In the genomic region with DNA sequence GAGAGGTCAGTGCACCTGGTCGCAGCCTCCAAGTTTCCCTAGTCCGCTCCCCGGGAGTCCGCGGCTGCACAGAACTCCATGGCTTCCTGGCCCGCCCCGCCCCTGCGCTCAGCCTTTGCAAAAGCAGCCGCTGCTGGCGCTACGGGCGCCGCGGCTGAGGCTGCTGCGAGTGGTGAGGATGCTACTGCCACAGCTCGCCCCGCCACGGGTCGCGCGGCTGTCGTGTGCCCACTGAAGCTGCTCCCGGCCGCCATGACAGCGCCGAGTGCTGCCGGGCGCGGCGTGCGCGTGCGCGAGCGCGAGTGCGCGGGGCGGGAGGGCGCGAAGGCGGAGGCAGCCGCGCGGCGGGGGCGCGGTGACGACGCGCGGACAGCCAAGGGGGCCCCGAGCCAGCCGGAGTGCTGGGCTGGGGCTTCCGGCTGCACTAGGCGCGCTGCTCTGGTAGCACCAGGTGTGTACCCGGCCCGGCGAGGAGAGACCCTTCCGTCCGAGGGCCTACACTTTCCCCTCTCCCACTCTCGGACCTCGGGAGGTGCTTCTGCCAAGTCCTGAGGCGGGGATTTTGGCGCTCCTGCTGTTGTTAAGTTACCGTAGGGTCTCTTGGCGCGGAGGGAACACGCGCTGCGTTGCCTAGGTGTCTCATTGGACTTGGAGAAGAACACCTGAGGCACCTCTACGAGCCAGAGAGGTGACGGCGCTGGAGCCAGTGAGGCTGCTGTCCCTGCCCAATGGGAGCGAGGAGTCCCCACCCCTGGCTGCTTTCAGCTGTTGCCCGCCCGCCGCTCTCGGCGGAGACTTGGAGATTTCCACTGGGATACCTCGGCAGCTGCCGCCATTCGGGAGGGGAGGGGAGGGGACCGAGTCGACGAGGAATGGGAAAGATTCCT, we compare ENCODE assay signal across 8 cellular contexts. TPM values are rescaled to one million over a fixed set of nuclear protein-coding genes. Genes with fewer than 3 reads are reported as not detected.
DNase-seq lines count a peak whose midpoint lies in the region; ATAC-seq and TF ChIP-seq lines count a peak whose summit lies in the region.

No MANE protein-coding gene starts in this region.

- CTCF ChIA-PET in mammary epithelial cell (lab: Charles Lee; ENCODE audit: low non-redundant PET): no interaction called here

- in situ Hi-C loops in mammary epithelial cell (cut with MboI; ENCODE audit: low sequenced_read_pairs in 2 of 2): no loop called here

- DNase-seq in NCI-H2107 treated with DMSO at 0.1 percent for 48 hours (lab: John Stamatoyannopoulos, UW; ENCODE audit: unreplicated experiment) (peak; percentile 71), mammary epithelial cell (peak; percentile 90), inferior parietal cortex (ENCODE audit: extremely low spot score) (peak; percentile 73), spleen (peak; percentile 96)

- H3K9me3 ChIP-seq in mammary epithelial cell (replicated peaks; ENCODE audit: insufficient read depth, low read length) (no peaks in the 10 kb centered on the region), spleen (no peaks in the 10 kb centered on the region)

- no peak for TF ChIP-seq CTCF in VCaP (conservative IDR thresholded peaks at IDR 0.05)
- TF ChIP-seq CTCF in mammary epithelial cell (conservative IDR thresholded peaks at IDR 0.05 in 1 of 2, IDR thresholded peaks at IDR 0.05 in 1 of 2; ENCODE audit: extremely low read depth in 1 of 2, insufficient read depth in 1 of 2, low read depth in 1 of 2, low read length in 2 of 2): no peak
- peak in 1 of 11 experiments; percentile 16 for TF ChIP-seq CTCF in spleen (IDR thresholded peaks at IDR 0.05 in 8 of 11, conservative IDR thresholded peaks at IDR 0.05 in 3 of 11)

- intact Hi-C loops in mammary epithelial cell (cut with micrococcal nuclease): no loop called here
- intact Hi-C loops in spleen (cut with DNase I; ENCODE audit: low total_unique reads): no loop called here

- 2% methylated on average over 22 of the region's 87 CpGs for WGBS in mammary epithelial cell (ENCODE audit: low coverage, missing lambda C conversion rate)
- WGBS in spleen, 5 donors: 0 to 1% (median 0%) methylated on average over 16 to 87 of the region's 87 CpGs

- dilution Hi-C loops in mammary epithelial cell (cut with HindIII; ENCODE audit: low sequenced_read_pairs): no loop called here

- no peaks in the 10 kb centered on the region for H3K27me3 ChIP-seq in ACC112 (ENCODE audit: insufficient read depth, low read length)
- H3K27me3 ChIP-seq in mammary epithelial cell (ENCODE audit: insufficient read depth, low read length): no peaks in the 10 kb centered on the region
- no peaks in the 10 kb centered on the region for H3K27me3 ChIP-seq in spleen (replicated peaks in 1 of 7)

- no TSS peak for BruUV-seq in mammary epithelial cell (replicated peaks; lab: Mats Ljungman, UMichigan)

- H3K36me3 ChIP-seq in ACC112 (ENCODE audit: insufficient read depth, low read length): no peaks in the 10 kb centered on the region
- H3K36me3 ChIP-seq in mammary epithelial cell (ENCODE audit: insufficient read depth, low read length): no peaks in the 10 kb centered on the region
- H3K36me3 ChIP-seq in spleen: peaks cover 0 to 6% (median 0%) of the 10 kb centered on the region in 6 donors

- H3K9ac ChIP-seq in mammary epithelial cell (ENCODE audit: insufficient read depth, low read length): peak overlapping the region; percentile 92

- ATAC-seq in GM18867 (IDR thresholded peaks at IDR 0.05; ENCODE audit: unreplicated experiment) (peak; percentile 76), HG03066 (IDR thresholded peaks at IDR 0.05; ENCODE audit: low read depth, unreplicated experiment) (peak; percentile 58)

- H3K27ac ChIP-seq in ACC112 (ENCODE audit: low read depth, low read length) (peak overlapping the region; percentile 50; the same call in 1 of the 2 replicates), VCaP (peak overlapping the region; percentile 97), mammary epithelial cell (ENCODE audit: insufficient read depth, low read depth, low read length) (peak overlapping the region; percentile 92), spleen (peak overlapping the region; percentile 94 to 99 (median 97))

- no peaks in the 10 kb centered on the region for H4K20me1 ChIP-seq in mammary epithelial cell (ENCODE audit: insufficient read depth, low read length)

- H2AFZ ChIP-seq in ACC112 (ENCODE audit: low read length, unreplicated experiment): peak overlapping the region; percentile 100
- peak overlapping the region; percentile 92 for H2AFZ ChIP-seq in mammary epithelial cell (ENCODE audit: low read depth, low read length)

- H3K4me1 ChIP-seq in ACC112 (ENCODE audit: control insufficient read depth, insufficient read depth, low read length, unreplicated experiment) (peaks cover 14% of the 10 kb centered on the region), mammary epithelial cell (ENCODE audit: insufficient read depth, low read length) (peaks cover 15% of the 10 kb centered on the region), spleen (peaks cover 12 to 48% (median 35%) of the 10 kb centered on the region in 6 donors)

- peak; percentile 9 to 40 (median 34) for TF ChIP-seq POLR2A in spleen (IDR thresholded peaks at IDR 0.05)

- H3K4me2 ChIP-seq in mammary epithelial cell (ENCODE audit: insufficient read depth, low read depth, low read length): peak overlapping the region; percentile 91

- peaks cover 22% of the 10 kb centered on the region for H3K79me2 ChIP-seq in ACC112 (ENCODE audit: control insufficient read depth, insufficient read depth, low read length, unreplicated experiment)
- H3K79me2 ChIP-seq in mammary epithelial cell (ENCODE audit: insufficient read depth, low read length): peaks cover 43% of the 10 kb centered on the region

- H3K4me3 ChIP-seq in ACC112 (ENCODE audit: low read depth, low read length): peak overlapping the region; percentile 100
- H3K4me3 ChIP-seq in mammary epithelial cell (replicated peaks in 1 of 3; ENCODE audit: insufficient read depth in 1 of 3, low read depth in 2 of 3, low read length in 3 of 3): peak overlapping the region; percentile 74 to 99 (median 77)
- H3K4me3 ChIP-seq in spleen: peak overlapping the region; percentile 90 to 100 (median 98)

RNA-seq across cellular contexts. Expression of a gene that starts 0.6 kb away (rescaled TPM):
- 100 to 1,000 TPM in 1 of 2 donors, 10 to 100 TPM in 1; 63.3 to 108 TPM for total RNA-seq in mammary epithelial cell
- 36.9 TPM for polyA plus RNA-seq in mammary epithelial cell
- polyA minus RNA-seq in mammary epithelial cell: 226 TPM
- 10 to 100 TPM; 49.9 to 84.9 (median 59.2) TPM for total RNA-seq in spleen
- 10 to 100 TPM in 2 of 3 donors, 1 to 10 TPM in 1; 8.2 to 11.6 (median 10.8) TPM for polyA plus RNA-seq in spleen

Comparison
In these comparisons a context has a peak if more than half of its experiments do, and no peak if none do; other contexts are left out.
1. Peak in every context shown above with its lines: DNase-seq, ATAC-seq, H3K4me3 ChIP-seq and H3K27ac ChIP-seq.